8 cellular contexts compared by ENCODE assay signal in genomic region chr12:102406033-102406584, GRCh38.
DNase-seq lines count a peak whose midpoint lies in the region; ATAC-seq and TF ChIP-seq lines count a peak whose summit lies in the region.

No MANE protein-coding gene starts in this region.

- in situ Hi-C loops in GM23248 (cut with MboI), result no loop called here

- no peak overlapping the region for H2AFZ ChIP-seq in GM23248

- TF ChIP-seq POLR2A in stomach (IDR thresholded peaks at IDR 0.05), result no peak

- intact Hi-C loops in stomach (cut with DNase I; ENCODE audit: low total_unique reads), result no loop called here

- CTCF ChIA-PET in activated CD4-positive, alpha-beta T cell treated with anti-CD3 and anti-CD28 coated beads, Interleukin-2, amount 10 ng/mL, durations not matched to agents 7 days and 5 days (lab: Charles Lee), result interaction anchor here (0.8 kb wide), 1 partner anchor 36 kb away, joined by 3 read pairs; no protein-coding TSS in a partner anchor

- no peak overlapping the region for H3K4me2 ChIP-seq in GM23248 (ENCODE audit: unreplicated experiment)

- TF ChIP-seq EP300 in stomach (IDR thresholded peaks at IDR 0.05), result no peak

- no peaks in the 10 kb centered on the region for H3F3A ChIP-seq in GM23248 (ENCODE audit: insufficient read depth)

- H3K4me1 Mint-ChIP-seq in T-helper 2 cell treated with Interferon-gamma antibody and Interleukin-4, amounts not matched to agents 5 μg/mL and 100 μg/mL, for 36 hours (ENCODE audit: low read depth), result peaks cover 1% of the 10 kb centered on the region
- no peaks in the 10 kb centered on the region for H3K4me1 Mint-ChIP-seq in activated CD4-positive, alpha-beta T cell treated with anti-CD3 and anti-CD28 coated beads, Interleukin-2, amount 10 ng/mL, durations not matched to agents 7 days and 5 days

- no peaks in the 10 kb centered on the region for H3K27me3 ChIP-seq in GM23248 (replicated peaks; ENCODE audit: insufficient read depth)
- H3K27me3 ChIP-seq in stomach, result no peaks in the 10 kb centered on the region

- no peak overlapping the region for H3K27ac Mint-ChIP-seq in T-helper 2 cell treated with Interferon-gamma antibody and Interleukin-4, amounts not matched to agents 5 μg/mL and 100 μg/mL, for 36 hours
- H3K27ac Mint-ChIP-seq in activated CD4-positive, alpha-beta T cell treated with anti-CD3 and anti-CD28 coated beads, Interleukin-2, amount 10 ng/mL, durations not matched to agents 7 days and 5 days, result no peak overlapping the region

- 4% methylated on average over 7 of the region's 7 CpGs for WGBS in GM23248 (ENCODE audit: low coverage in 1 of 2, low lambda C conversion rate in 2 of 2, missing lambda C conversion rate in 2 of 2), 2 experiments
- WGBS in stomach, 5 donors, result 26 to 42% (median 31%) methylated on average over 7 of the region's 7 CpGs

- H3K9ac ChIP-seq in GM23248, result no peak overlapping the region

- H3K27ac ChIP-seq in GM23248, result no peak overlapping the region
- H3K27ac ChIP-seq in stomach, result no peak overlapping the region

- POLR2A ChIA-PET in activated CD4-positive, alpha-beta T cell treated with anti-CD3 and anti-CD28 coated beads, Interleukin-2, amount 10 ng/mL, durations not matched to agents 7 days and 5 days (lab: Charles Lee), result no interaction called here

- no peak for ATAC-seq in HG03460 (IDR thresholded peaks at IDR 0.05; ENCODE audit: unreplicated experiment)

- no peaks in the 10 kb centered on the region for H3K9me3 Mint-ChIP-seq in T-helper 2 cell treated with Interferon-gamma antibody and Interleukin-4, amounts not matched to agents 5 μg/mL and 100 μg/mL, for 36 hours
- H3K9me3 Mint-ChIP-seq in activated CD4-positive, alpha-beta T cell treated with anti-CD3 and anti-CD28 coated beads, Interleukin-2, amount 10 ng/mL, durations not matched to agents 7 days and 5 days, result no peaks in the 10 kb centered on the region

- H4K20me1 ChIP-seq in GM23248 (ENCODE audit: insufficient read depth), result no peaks in the 10 kb centered on the region

- H3K4me1 ChIP-seq in GM23248 (ENCODE audit: insufficient read depth) (no peaks in the 10 kb centered on the region), stomach (peaks cover 0 to 8% (median 3%) of the 10 kb centered on the region in 4 donors)

- H3K9me3 ChIP-seq in GM23248 (ENCODE audit: low read depth), result no peaks in the 10 kb centered on the region
- no peaks in the 10 kb centered on the region for H3K9me3 ChIP-seq in stomach

- no peaks in the 10 kb centered on the region for H3K9me2 ChIP-seq in GM23248 (ENCODE audit: insufficient read depth)

- TF ChIP-seq CTCF in epithelial cell of proximal tubule (conservative IDR thresholded peaks at IDR 0.05; ENCODE audit: low read depth, low read length), result no peak
- TF ChIP-seq CTCF in stomach (IDR thresholded peaks at IDR 0.05), result no peak

- H3K27me3 Mint-ChIP-seq in T-helper 2 cell treated with Interferon-gamma antibody and Interleukin-4, amounts not matched to agents 5 μg/mL and 100 μg/mL, for 36 hours (ENCODE audit: low read depth), result peaks cover 2% of the 10 kb centered on the region
- H3K27me3 Mint-ChIP-seq in activated CD4-positive, alpha-beta T cell treated with anti-CD3 and anti-CD28 coated beads, Interleukin-2, amount 10 ng/mL, durations not matched to agents 7 days and 5 days, result peaks cover 9% of the 10 kb centered on the region

- H3K4me3 Mint-ChIP-seq in T-helper 2 cell treated with Interferon-gamma antibody and Interleukin-4, amounts not matched to agents 5 μg/mL and 100 μg/mL, for 36 hours, result no peak overlapping the region
- H3K4me3 Mint-ChIP-seq in activated CD4-positive, alpha-beta T cell treated with anti-CD3 and anti-CD28 coated beads, Interleukin-2, amount 10 ng/mL, durations not matched to agents 7 days and 5 days, result no peak overlapping the region

- no peaks in the 10 kb centered on the region for H3K79me2 ChIP-seq in GM23248 (ENCODE audit: insufficient read depth)

- H3K36me3 Mint-ChIP-seq in T-helper 2 cell treated with Interferon-gamma antibody and Interleukin-4, amounts not matched to agents 5 μg/mL and 100 μg/mL, for 36 hours (ENCODE audit: low read depth), result no peaks in the 10 kb centered on the region
- H3K36me3 Mint-ChIP-seq in activated CD4-positive, alpha-beta T cell treated with anti-CD3 and anti-CD28 coated beads, Interleukin-2, amount 10 ng/mL, durations not matched to agents 7 days and 5 days (ENCODE audit: low read depth), result no peaks in the 10 kb centered on the region

- H3K4me3 ChIP-seq in GM23248 (no peak overlapping the region), epithelial cell of proximal tubule (ENCODE audit: low read depth, low read length) (no peak overlapping the region), stomach (no peak overlapping the region)

- DNase-seq in GM23248, result peak; percentile 6
- peak; percentile 36 for DNase-seq in NCI-H2107 treated with DMSO at 0.1 percent for 48 hours (lab: John Stamatoyannopoulos, UW; ENCODE audit: unreplicated experiment)
- peak; percentile 30 for DNase-seq in epithelial cell of proximal tubule (ENCODE audit: low read depth)
- peak; percentile 45 for DNase-seq in stomach
- DNase-seq in NAMALWA (ENCODE audit: low spot score), result no peak
- no peak for DNase-seq in T-helper 2 cell treated with Interferon-gamma antibody and Interleukin-4, amounts not matched to agents 5 μg/mL and 100 μg/mL, for 36 hours (ENCODE audit: low spot score)
- no peak for DNase-seq in activated CD4-positive, alpha-beta T cell treated with anti-CD3 and anti-CD28 coated beads, Interleukin-2, amount 10 ng/mL, durations not matched to agents 7 days and 5 days

- H3K36me3 ChIP-seq in GM23248 (ENCODE audit: low read depth) (no peaks in the 10 kb centered on the region), stomach (no peaks in the 10 kb centered on the region)

Comparison
In these comparisons a context has a peak if more than half of its experiments do, and no peak if none do; other contexts are left out.
1. DNase-seq: peak in GM23248 (single experiment), NCI-H2107 treated with DMSO at 0.1 percent for 48 hours (single experiment), epithelial cell of proximal tubule (single experiment) and stomach (single experiment); none in NAMALWA (single experiment), T-helper 2 cell treated with Interferon-gamma antibody and Interleukin-4, amounts not matched to agents 5 μg/mL and 100 μg/mL, for 36 hours (single experiment) and activated CD4-positive, alpha-beta T cell treated with anti-CD3 and anti-CD28 coated beads, Interleukin-2, amount 10 ng/mL, durations not matched to agents 7 days and 5 days (single experiment).